In genomic region chr7:149302865-149303264, GRCh38 we compare ENCODE assay signal across 20 cellular contexts. TPM values are rescaled to one million over a fixed set of nuclear protein-coding genes. Genes with fewer than 3 reads are reported as not detected.
DNase-seq lines count a peak whose midpoint lies in the region; ATAC-seq, FAIRE-seq and TF ChIP-seq lines count a peak whose summit lies in the region.
"Had no signal": no experiment of that assay in that cellular context is flagged by ENCODE, and none has a peak within 500 bp of the region (broad histone marks: within the 10 kb centered on the region; RNA-seq: fewer than 3 reads in every experiment).

No MANE protein-coding gene starts in this region.

- 21% methylated on average over 2 of the region's 2 CpGs for WGBS in HepG2 (ENCODE audit: low lambda C conversion rate)
- WGBS in right lobe of liver (ENCODE audit: insufficient coverage, low coverage, low lambda C conversion rate, missing lambda C conversion rate), result 45% methylated on average over 2 of the region's 2 CpGs
- WGBS in upper lobe of left lung, 2 donors, result 81 to 86% methylated on average over 2 of the region's 2 CpGs

- intact Hi-C loops in HepG2 (cut with micrococcal nuclease; ENCODE audit: unreplicated experiment), result no loop called here
- intact Hi-C loops in right lobe of liver (cut with DNase I), result loop anchor here in 1 of 2 donors (10.0 kb wide), 1 partner anchor 122 kb away; no protein-coding TSS in a partner anchor

- no peaks in the 10 kb centered on the region for H3K4me1 ChIP-seq in HepG2 (ENCODE audit: insufficient read depth, low read length)
- H3K4me1 ChIP-seq in right lobe of liver, result no peaks in the 10 kb centered on the region
- no peaks in the 10 kb centered on the region for H3K4me1 ChIP-seq in upper lobe of left lung
- H3K4me1 ChIP-seq: A549; BLaER1 treated with 17β-estradiol and CSF1 and Interleukin-3, amounts not matched to agents 10 nM and 100 nM; Caco-2 had no signal

- in situ Hi-C loops in HepG2 (cut with HindIII; ENCODE audit: extremely low pct_ligation_motif_present, low pct_unique_long_range_greater_than_20kb), result no loop called here

- TF ChIP-seq POLR2A in HepG2 (IDR thresholded peaks at IDR 0.05; ENCODE audit: insufficient read depth in 1 of 2, low read depth in 2 of 2, low read length in 2 of 2) (no peak), right lobe of liver (IDR thresholded peaks at IDR 0.05) (no peak), upper lobe of left lung (IDR thresholded peaks at IDR 0.05) (no peak)

- H3K4me2 ChIP-seq in HepG2 (ENCODE audit: low read depth, low read length), result no peak overlapping the region
- H3K4me2 ChIP-seq: A549; BLaER1 treated with 17β-estradiol and CSF1 and Interleukin-3, amounts not matched to agents 10 nM and 100 nM had no signal

- no peak for TF ChIP-seq RAD21 in HepG2 (CRISPR knock-in tag; IDR thresholded peaks at IDR 0.05)

- peaks cover 0 to 9% of the 10 kb centered on the region in 2 experiments; a peak in 1 of 5 replicates for H3K27me3 ChIP-seq in HepG2 (ENCODE audit: control insufficient read depth in 1 of 2, insufficient read depth in 2 of 2, low read length in 2 of 2)
- H3K27me3 ChIP-seq in right lobe of liver, result no peaks in the 10 kb centered on the region
- H3K27me3 ChIP-seq in upper lobe of left lung, result no peaks in the 10 kb centered on the region
- H3K27me3 ChIP-seq: BLaER1 treated with 17β-estradiol and CSF1 and Interleukin-3, amounts not matched to agents 10 nM and 100 nM had no signal

- TF ChIP-seq EP300 in HepG2 (IDR thresholded peaks at IDR 0.05; ENCODE audit: low read depth in 2 of 2, low read length in 2 of 2) (no peak), HepG2 (CRISPR knock-in tag; IDR thresholded peaks at IDR 0.05; ENCODE audit: borderline replicate concordance) (no peak), upper lobe of left lung (IDR thresholded peaks at IDR 0.05) (no peak)

- no peaks in the 10 kb centered on the region for H3K36me3 ChIP-seq in HepG2 (replicated peaks in 1 of 2; ENCODE audit: control insufficient read depth in 1 of 2, insufficient read depth in 2 of 2, low read length in 2 of 2)
- H3K36me3 ChIP-seq in right lobe of liver, result no peaks in the 10 kb centered on the region
- no peaks in the 10 kb centered on the region for H3K36me3 ChIP-seq in upper lobe of left lung
- H3K36me3 ChIP-seq: BLaER1 treated with 17β-estradiol and CSF1 and Interleukin-3, amounts not matched to agents 10 nM and 100 nM had no signal

- H3K4me3 ChIP-seq in HepG2 (replicated peaks in 1 of 3; ENCODE audit: insufficient read depth in 1 of 3, low read depth in 2 of 3, low read length in 3 of 3) (no peak overlapping the region), right lobe of liver (no peak overlapping the region), upper lobe of left lung (no peak overlapping the region)
- H3K4me3 ChIP-seq: A549; BLaER1 treated with 17β-estradiol and CSF1 and Interleukin-3, amounts not matched to agents 10 nM and 100 nM had no signal

- DNase-seq in activated CD8-positive, alpha-beta memory T cell treated with anti-CD3 and anti-CD28 coated beads for 24 hours, result peak; percentile 26
- no peak for DNase-seq in activated CD8-positive, alpha-beta memory T cell treated with anti-CD3 and anti-CD28 coated beads, Interleukin-2, amount 50 U/mL, for 48 hours
- DNase-seq in HepG2 (ENCODE audit: low spot score) (no peak), right lobe of liver (no peak), upper lobe of left lung (no peak)
- DNase-seq: AML-193; Caco-2; Calu3; CD4-positive, alpha-beta T cell; DMS79 treated with DMSO at 0.1 percent for 48 hours; GF-D8 had no signal

- no peaks in the 10 kb centered on the region for H3K79me2 ChIP-seq in HepG2 (ENCODE audit: insufficient read depth, low read length)

- ATAC-seq in HepG2, result no peak
- no peak for ATAC-seq in right lobe of liver
- ATAC-seq in upper lobe of left lung (ENCODE audit: low FRiP score in 2 of 2), result no peak
- ATAC-seq: A549; CD8-positive, alpha-beta T cell had no signal

- H3K27ac ChIP-seq in HepG2 (ENCODE audit: extremely low read length, insufficient read depth, low read length) (no peak overlapping the region), right lobe of liver (no peak overlapping the region), upper lobe of left lung (no peak overlapping the region)
- H3K27ac ChIP-seq: 22Rv1; A549; BLaER1 treated with 17β-estradiol and CSF1 and Interleukin-3, amounts not matched to agents 10 nM and 100 nM; C4-2B had no signal

- BruUV-seq in HepG2 (replicated peaks; lab: Mats Ljungman, UMichigan), result no TSS peak

- no peak for FAIRE-seq in HepG2 (lab: Jason Lieb, UNC)
- FAIRE-seq: A549, D721Med, G401.6, GM12891, GM19239 had no signal

- TF ChIP-seq CTCF in HepG2 (CRISPR knock-in tag; IDR thresholded peaks at IDR 0.05) (no peak), right lobe of liver (IDR thresholded peaks at IDR 0.05) (no peak), upper lobe of left lung (IDR thresholded peaks at IDR 0.05) (no peak)

- no peak overlapping the region for H2AFZ ChIP-seq in HepG2 (ENCODE audit: low read length)

- H3K9me3 ChIP-seq in HepG2 (ENCODE audit: low read length), result no peaks in the 10 kb centered on the region
- no peaks in the 10 kb centered on the region for H3K9me3 ChIP-seq in right lobe of liver
- no peaks in the 10 kb centered on the region for H3K9me3 ChIP-seq in upper lobe of left lung
- H3K9me3 ChIP-seq: A549, Caco-2 had no signal

- H3K9ac ChIP-seq in HepG2 (ENCODE audit: insufficient read depth, low read depth, low read length), result no peak overlapping the region
- H3K9ac ChIP-seq: BLaER1 treated with 17β-estradiol and CSF1 and Interleukin-3, amounts not matched to agents 10 nM and 100 nM had no signal

- CTCF ChIA-PET in HepG2 (lab: Yijun Ruan, JAX; ENCODE audit: low intra/inter-chr PET ratio, low total read pairs), result no interaction called here

- no peaks in the 10 kb centered on the region for H4K20me1 ChIP-seq in HepG2 (ENCODE audit: insufficient read depth, low read length)
- H4K20me1 ChIP-seq: BLaER1 treated with 17β-estradiol and CSF1 and Interleukin-3, amounts not matched to agents 10 nM and 100 nM had no signal

- POLR2A ChIA-PET in HepG2 (lab: Yijun Ruan, JAX), result no interaction called here

TF ChIP-seq in HepG2, 621 proteins besides CTCF, POLR2A, EP300 and RAD21:
- TF ChIP-seq THAP8 (CRISPR knock-in tag; IDR thresholded peaks at IDR 0.05; ENCODE audit: borderline replicate concordance), result no peak
- TF ChIP-seq ZKSCAN1 (IDR thresholded peaks at IDR 0.05; ENCODE audit: low read length), result peak; percentile 69

RNA-seq across cellular contexts. Expression of gene ZNF783, which starts 40.9 kb away (rescaled TPM):
- total RNA-seq in HepG2 (2016; rRNA removed; fragmentation: Illumina TruSeq; extraction: Trizol) (1.3 and 5.2 TPM in 2 replicates), right lobe of liver (1 to 10 TPM; 1.5 to 4.9 (median 3.0) TPM), upper lobe of left lung (10 to 100 TPM; 12.6 to 46.1 (median 17.5) TPM)
- total RNA-seq in HepG2 (2016; cell fraction: cytosol; rRNA removed; fragmentation: Illumina TruSeq; extraction: Trizol; ENCODE audit: low read depth), result 0.30 and 0.35 TPM in 2 replicates
- 1.5 and 5.4 TPM in 2 replicates for total RNA-seq in HepG2 (2016; cell fraction: insoluble cytoplasmic fraction; rRNA removed; fragmentation: Illumina TruSeq; extraction: Trizol)
- 0.96 and 1.1 TPM in 2 replicates for total RNA-seq in HepG2 (2016; cell fraction: membrane; rRNA removed; fragmentation: Illumina TruSeq; extraction: Trizol)
- 8.0 TPM in 2 replicates for total RNA-seq in HepG2 (2016; cell fraction: nucleus; rRNA removed; fragmentation: Illumina TruSeq; extraction: Trizol)
- polyA plus RNA-seq in HepG2 (2011; rRNA removed), result 4.1 and 5.9 TPM in 2 replicates
- 2.4 TPM in 2 replicates for polyA plus RNA-seq in HepG2 (2011; cell fraction: cytosol; rRNA removed)
- 44.7 and 47.2 TPM in 2 replicates for polyA plus RNA-seq in HepG2 (2011; cell fraction: nucleus; rRNA removed)
- 2.5 and 3.0 TPM in 2 replicates for polyA plus RNA-seq in HepG2 (2012)
- polyA plus RNA-seq in HepG2 (2016; cell fraction: cytosol; fragmentation: Illumina TruSeq; extraction: Trizol; ENCODE audit: low read depth), result 0.17 and 0.22 TPM in 2 replicates
- polyA plus RNA-seq in HepG2 (2016; cell fraction: insoluble cytoplasmic fraction; fragmentation: Illumina TruSeq; extraction: Trizol; ENCODE audit: low read depth), result 1.4 and 2.5 TPM in 2 replicates
- polyA plus RNA-seq in HepG2 (2016; cell fraction: membrane; fragmentation: Illumina TruSeq; extraction: Trizol; ENCODE audit: low read depth), result 0.55 and 0.61 TPM in 2 replicates
- polyA plus RNA-seq in HepG2 (2016; cell fraction: nucleus; fragmentation: Illumina TruSeq; extraction: Trizol; ENCODE audit: insufficient read depth, low read depth), result 19.0 and 21.9 TPM in 2 replicates
- 3.0 and 5.9 TPM in 2 replicates for polyA minus RNA-seq in HepG2 (2011; rRNA and poly(A)+ RNA removed; ENCODE audit: low replicate concordance)
- polyA minus RNA-seq in HepG2 (2011; cell fraction: cytosol; rRNA and poly(A)+ RNA removed), result 0.59 and 1.1 TPM in 2 replicates
- polyA minus RNA-seq in HepG2 (2011; cell fraction: nucleus; rRNA and poly(A)+ RNA removed), result 7.3 and 8.1 TPM in 2 replicates
